Comparison of ENCODE assay signal across 8 cellular contexts in genomic region chr7:47474937-47475879, GRCh38.
A peak's percentile ranks its signal among the peaks of the same experiment; 100 is the strongest.
DNase-seq lines count a peak whose midpoint lies in the region; ATAC-seq and TF ChIP-seq lines count a peak whose summit lies in the region.

No MANE protein-coding gene starts in this region.

- ATAC-seq in GM21515 (IDR thresholded peaks at IDR 0.05; ENCODE audit: unreplicated experiment) (peak; percentile 87), HG03571 (IDR thresholded peaks at IDR 0.05; ENCODE audit: unreplicated experiment) (peak; percentile 63)

- no peaks in the 10 kb centered on the region for H3K9me3 ChIP-seq in SJCRH30 (replicated peaks)
- no peaks in the 10 kb centered on the region for H3K9me3 ChIP-seq in fibroblast of lung (ENCODE audit: control insufficient read depth, insufficient read depth, low read depth, low read length)

- 0 out of 2 replicates have a peak, but pooled peaks cover 2% of the 10 kb centered on the region for H3K36me3 ChIP-seq in SJCRH30
- peaks cover 1% of the 10 kb centered on the region for H3K36me3 ChIP-seq in fibroblast of lung (ENCODE audit: control insufficient read depth, insufficient read depth, low read length)

- no peak overlapping the region for H2AFZ ChIP-seq in fibroblast of lung (ENCODE audit: low read length)

- H3K9ac ChIP-seq in fibroblast of lung (ENCODE audit: insufficient read depth, low read length) = no peak overlapping the region

- no peaks in the 10 kb centered on the region for H4K20me1 ChIP-seq in fibroblast of lung (ENCODE audit: control insufficient read depth, extremely low read depth, insufficient read depth, low read length)

- peaks cover 21% of the 10 kb centered on the region for H3K79me2 ChIP-seq in fibroblast of lung (ENCODE audit: control insufficient read depth, insufficient read depth, low read length)

- peak overlapping the region; percentile 33 for H3K4me2 ChIP-seq in fibroblast of lung (ENCODE audit: extremely low read depth, insufficient read depth, low read length)

- peak in 1 of 2 donors; percentile 30 for TF ChIP-seq CTCF in fibroblast of lung (conservative IDR thresholded peaks at IDR 0.05 in 1 of 2, IDR thresholded peaks at IDR 0.05 in 1 of 2; ENCODE audit: low read depth in 1 of 2, low read length in 2 of 2)

- H3K27ac ChIP-seq in SJCRH30 (peak overlapping the region; percentile 44), fibroblast of lung (ENCODE audit: insufficient read depth, low read length) (no peak overlapping the region)

- H3K4me1 ChIP-seq in SJCRH30 = peaks cover 14% of the 10 kb centered on the region
- H3K4me1 ChIP-seq in fibroblast of lung (ENCODE audit: control insufficient read depth, extremely low read depth, insufficient read depth, low read length) = peaks cover 31% of the 10 kb centered on the region

- H3K4me3 ChIP-seq in SJCRH30 (no peak overlapping the region), fibroblast of lung (replicated peaks in 1 of 4; ENCODE audit: control extremely low read depth in 1 of 4, insufficient read depth in 1 of 4, low read depth in 3 of 4, low read length in 4 of 4) (no peak overlapping the region)

- H3K27me3 ChIP-seq in SJCRH30 (no peaks in the 10 kb centered on the region), fibroblast of lung (ENCODE audit: control insufficient read depth, insufficient read depth, low read length) (no peaks in the 10 kb centered on the region)

- DNase-seq in DMS 273 (lab: John Stamatoyannopoulos, UW; ENCODE audit: unreplicated experiment) (peak; percentile 46), DMS 273 treated with DMSO at 0.1 percent for 48 hours (lab: John Stamatoyannopoulos, UW) (no peak), SJCRH30 (peak; percentile 94 to 96), fibroblast of lung (ENCODE audit: low read depth in 2 of 2) (peak; percentile 98), non-pigmented ciliary epithelial cell (ENCODE audit: low read depth) (peak; percentile 88), NCI-H2227 (lab: John Stamatoyannopoulos, UW; ENCODE audit: unreplicated experiment) (no peak)

Comparison
In these comparisons a context has a peak if more than half of its experiments do, and no peak if none do; other contexts are left out.
1. DNase-seq: peak in DMS 273 (single experiment), SJCRH30 (2 of 2), fibroblast of lung (2 of 2) and non-pigmented ciliary epithelial cell (single experiment); none in DMS 273 treated with DMSO at 0.1 percent for 48 hours (single experiment) and NCI-H2227 (single experiment).